ENCODE assay signal across 22 cellular contexts in the genomic region with DNA sequence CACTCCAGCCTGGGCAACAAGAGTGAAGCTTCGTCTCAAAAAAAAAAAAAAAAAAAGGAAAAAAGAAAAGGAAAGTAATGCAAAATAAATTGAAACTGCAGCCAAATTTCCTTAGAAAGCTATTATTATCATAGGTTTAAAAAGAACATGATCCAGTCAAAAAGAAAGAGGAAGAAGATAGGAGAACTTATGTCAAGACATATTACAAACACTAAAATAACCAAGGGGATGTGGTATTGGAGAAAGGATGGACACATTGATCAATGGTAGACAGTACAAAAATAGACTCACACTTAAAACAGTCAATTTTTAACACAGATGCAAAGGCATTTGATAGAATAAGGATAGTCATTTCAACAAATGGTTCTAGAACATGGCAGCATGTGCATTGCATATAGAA.
"Had no signal": no experiment of that assay in that cellular context is flagged by ENCODE, and none has a peak within 500 bp of the region (broad histone marks: within the 10 kb centered on the region; RNA-seq: fewer than 3 reads in every experiment).

No MANE protein-coding gene starts in this region.

- H3K4me3 Mint-ChIP-seq: activated CD4-positive, alpha-beta T cell treated with anti-CD3 and anti-CD28 coated beads, Interleukin-2, amount 10 ng/mL, durations not matched to agents 7 days and 5 days; activated CD8-positive, alpha-beta memory T cell treated with anti-CD3 and anti-CD28 coated beads, Interleukin-2, amount 10 ng/mL, durations not matched to agents 7 days and 5 days; activated CD8-positive, alpha-beta T cell treated with anti-CD3 and anti-CD28 coated beads for 36 hours; activated naive CD8-positive, alpha-beta T cell treated with anti-CD3 and anti-CD28 coated beads, Interleukin-2, amount 50 U/mL, for 24 hours; activated T-helper 1 cell treated with anti-CD3 and anti-CD28 coated beads, Interleukin-12 subunit alpha, Interleukin-12 subunit beta, Interleukin-2, Interleukin-4 antibody, amounts not matched to agents 30 ng/mL and 10 ng/mL and 1 ng/mL, durations not matched to agents 14 hours and 24 hours and 36 hours; effector memory CD8-positive, alpha-beta T cell; immature natural killer cell; naive thymus-derived CD8-positive, alpha-beta T cell; neural progenitor cell had no signal

- H3K27ac Mint-ChIP-seq: activated CD4-positive, alpha-beta T cell treated with anti-CD3 and anti-CD28 coated beads, Interleukin-2, amount 10 ng/mL, durations not matched to agents 7 days and 5 days; activated CD8-positive, alpha-beta memory T cell treated with anti-CD3 and anti-CD28 coated beads, Interleukin-2, amount 10 ng/mL, durations not matched to agents 7 days and 5 days; activated CD8-positive, alpha-beta T cell treated with anti-CD3 and anti-CD28 coated beads for 36 hours; activated naive CD8-positive, alpha-beta T cell treated with anti-CD3 and anti-CD28 coated beads, Interleukin-2, amount 50 U/mL, for 24 hours; activated T-helper 1 cell treated with anti-CD3 and anti-CD28 coated beads, Interleukin-12 subunit alpha, Interleukin-12 subunit beta, Interleukin-2, Interleukin-4 antibody, amounts not matched to agents 30 ng/mL and 10 ng/mL and 1 ng/mL, durations not matched to agents 14 hours and 24 hours and 36 hours; effector memory CD8-positive, alpha-beta T cell; immature natural killer cell; neural progenitor cell had no signal

- H3K4me1 Mint-ChIP-seq: immature natural killer cell had no signal

- H3K36me3 Mint-ChIP-seq: activated CD8-positive, alpha-beta memory T cell treated with anti-CD3 and anti-CD28 coated beads, Interleukin-2, amount 10 ng/mL, durations not matched to agents 7 days and 5 days; immature natural killer cell had no signal

- ATAC-seq: activated CD8-positive, alpha-beta memory T cell treated with anti-CD3 and anti-CD28 coated beads, Interleukin-2, amount 10 ng/mL, durations not matched to agents 7 days and 5 days; activated CD8-positive, alpha-beta T cell treated with anti-CD3 and anti-CD28 coated beads for 36 hours; activated naive CD8-positive, alpha-beta T cell treated with anti-CD3 and anti-CD28 coated beads, Interleukin-2, amount 50 U/mL, for 24 hours; effector memory CD8-positive, alpha-beta T cell; esophagus mucosa; left lung; naive thymus-derived CD8-positive, alpha-beta T cell had no signal

- H3K9me3 Mint-ChIP-seq: effector memory CD8-positive, alpha-beta T cell; immature natural killer cell had no signal

- DNase-seq: activated CD4-positive, alpha-beta T cell treated with anti-CD3 and anti-CD28 coated beads, Interleukin-2, amount 10 ng/mL, durations not matched to agents 7 days and 5 days; activated CD8-positive, alpha-beta memory T cell treated with anti-CD3 and anti-CD28 coated beads, Interleukin-2, amount 10 ng/mL, durations not matched to agents 7 days and 5 days; activated CD8-positive, alpha-beta T cell treated with anti-CD3 and anti-CD28 coated beads for 36 hours; activated gamma-delta T cell; activated naive CD4-positive, alpha-beta T cell treated with anti-CD3 and anti-CD28 coated beads, Interleukin-2, amount 50 U/mL, for 16 hours; activated naive CD8-positive, alpha-beta T cell treated with anti-CD3 and anti-CD28 coated beads, Interleukin-2, amount 50 U/mL, for 24 hours; activated T-cell treated with anti-CD3 and anti-CD28 coated beads for 4 hours; effector memory CD8-positive, alpha-beta T cell; glutamatergic neuron; immature natural killer cell; kidney glomerular epithelial cell; left lung; naive thymus-derived CD8-positive, alpha-beta T cell; retina; sigmoid colon; stimulated activated CD4-positive, alpha-beta T cell treated with anti-CD3 and anti-CD28 coated beads, Interleukin-2, amount 100 ng/mL, for 48 hours; stimulated activated CD8-positive, alpha-beta memory T cell treated with anti-CD3 and anti-CD28 coated beads, Interleukin-4, amount 100 ng/mL, for 48 hours; stimulated activated naive CD4-positive, alpha-beta T cell treated with Interleukin-2 at 50 U/mL for 16 hours; upper lobe of left lung had no signal
